Comparison of ENCODE assay signal across 8 cellular contexts in the genomic region with DNA sequence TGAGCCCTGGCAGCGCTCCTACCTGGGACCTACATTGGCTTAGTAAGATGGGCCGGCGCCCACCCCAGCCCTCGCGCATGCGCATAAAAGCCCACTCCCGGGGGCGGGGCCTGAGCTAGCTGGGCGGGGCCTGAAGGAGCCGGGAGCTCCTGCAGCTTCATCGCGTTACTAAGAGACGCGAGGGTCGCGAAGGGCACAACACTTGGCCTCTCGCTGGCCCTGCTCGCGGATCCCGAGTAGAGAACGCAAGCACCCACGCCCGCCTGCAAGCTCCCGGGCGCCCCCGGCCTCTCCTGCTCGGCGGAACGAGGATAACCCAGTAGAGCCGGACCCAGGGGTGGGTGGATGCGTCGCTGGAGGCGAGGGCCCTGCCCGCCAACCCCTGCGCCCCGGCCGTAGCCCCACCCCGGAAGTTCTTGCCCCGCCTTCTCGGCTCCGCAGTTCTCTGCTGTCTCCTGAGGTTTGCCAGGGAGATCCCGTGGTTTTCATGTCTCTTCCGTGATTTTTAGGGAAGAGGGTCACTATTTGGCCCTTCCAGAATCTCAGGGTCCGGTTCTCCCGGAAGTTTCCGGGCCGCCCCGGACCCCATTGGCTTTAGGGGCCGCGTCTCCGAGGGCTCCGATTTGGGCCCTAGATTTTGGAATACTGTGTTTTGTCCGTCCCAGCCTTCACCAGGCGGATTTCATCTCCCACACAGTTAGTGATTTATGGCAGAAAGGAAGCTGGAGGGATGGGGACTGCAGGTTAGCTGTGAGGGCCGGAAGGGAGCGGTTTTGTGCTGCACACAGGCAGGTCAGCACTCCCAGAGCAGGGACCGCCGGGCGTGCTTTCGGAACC. TPM values are rescaled to one million over a fixed set of nuclear protein-coding genes. Genes with fewer than 3 reads are reported as not detected.
DNase-seq lines count a peak whose midpoint lies in the region; ATAC-seq, FAIRE-seq and TF ChIP-seq lines count a peak whose summit lies in the region.

A gene with protein sequence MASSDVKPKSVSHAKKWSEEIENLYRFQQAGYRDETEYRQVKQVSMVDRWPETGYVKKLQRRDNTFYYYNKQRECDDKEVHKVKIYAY (plus strand): TSS at position 168 of the 837 bp plus-strand sequence. CDS start 7,081 bp downstream, outside the sequence.

- FAIRE-seq in keratinocyte (lab: Jason Lieb, UNC), result peak; percentile 23

- H2AFZ ChIP-seq in keratinocyte (ENCODE audit: control insufficient read depth, low read length), result peak within 1 kb of the TSS; percentile 96

- peak within 1 kb of the TSS; percentile 90 for H3K27ac ChIP-seq in keratinocyte (ENCODE audit: control insufficient read depth, insufficient read depth, low read length)

- H3K79me2 ChIP-seq in keratinocyte (ENCODE audit: control insufficient read depth, insufficient read depth, low read length), result no peaks in the 10 kb centered on the region

- H3K27me3 ChIP-seq in keratinocyte (ENCODE audit: control insufficient read depth, extremely low read depth, insufficient read depth, low read length), result no peaks in the 10 kb centered on the region

- no peak for TF ChIP-seq CTCF in AG10803 (conservative IDR thresholded peaks at IDR 0.05; ENCODE audit: low read length)
- TF ChIP-seq CTCF in keratinocyte (optimal IDR thresholded peaks at IDR 0.05 in 1 of 3, IDR thresholded peaks at IDR 0.05 in 1 of 3, conservative IDR thresholded peaks at IDR 0.05 in 1 of 3; ENCODE audit: extremely low read depth in 1 of 3, insufficient read depth in 2 of 3, low read length in 3 of 3), result no peak

- H3K4me3 ChIP-seq in AG10803 (ENCODE audit: low read length) (peak within 1 kb of the TSS; percentile 80), keratinocyte (ENCODE audit: control insufficient read depth in 2 of 3, extremely low read depth in 1 of 3, insufficient read depth in 2 of 3, low read depth in 1 of 3, low read length in 3 of 3) (peak within 1 kb of the TSS; percentile 58 to 94 (median 84))

- H4K20me1 ChIP-seq in keratinocyte (ENCODE audit: control insufficient read depth, extremely low read depth, insufficient read depth, low read length), result no peaks in the 10 kb centered on the region

- no peaks in the 10 kb centered on the region for H3K9me1 ChIP-seq in keratinocyte (ENCODE audit: control insufficient read depth, extremely low read depth, insufficient read depth, low read length)

- H3K9me3 ChIP-seq in keratinocyte (ENCODE audit: control insufficient read depth, low read depth, low read length), result no peaks in the 10 kb centered on the region

- peak within 1 kb of the TSS; percentile 80 for H3K4me2 ChIP-seq in keratinocyte (ENCODE audit: control insufficient read depth, extremely low read depth, insufficient read depth, low read depth, low read length)

- peaks cover 8% of the 10 kb centered on the region for H3K4me1 ChIP-seq in keratinocyte (ENCODE audit: control insufficient read depth, extremely low read depth, insufficient read depth, low read length)

- ATAC-seq in GM19035 (IDR thresholded peaks at IDR 0.05; ENCODE audit: unreplicated experiment) (peak; percentile 83), HG03342 (IDR thresholded peaks at IDR 0.05; ENCODE audit: unreplicated experiment) (peak; percentile 76)
- peak; percentile 86 to 88 for ATAC-seq in activated CD4-positive, CD25-positive, alpha-beta regulatory T cell treated with anti-CD3 and anti-CD28 coated beads, Interleukin-2, amount 50 U/mL, for 24 hours

- dilution Hi-C loops in keratinocyte (cut with MboI; ENCODE audit: extremely low pct_ligation_motif_present, low sequenced_read_pairs), result no loop called here

- H3K9ac ChIP-seq in keratinocyte (ENCODE audit: control insufficient read depth, extremely low read depth, insufficient read depth, low read length), result peak within 1 kb of the TSS; percentile 95

- H3K36me3 ChIP-seq in keratinocyte (ENCODE audit: control insufficient read depth in 2 of 2, extremely low read depth in 1 of 2, insufficient read depth in 2 of 2, low read length in 2 of 2), result no peaks in the 10 kb centered on the region

- peak; percentile 92 for DNase-seq in AG10803 (ENCODE audit: low read depth)
- peak; percentile 70 for DNase-seq in NCI-H345 treated with DMSO at 0.1 percent for 48 hours (lab: John Stamatoyannopoulos, UW; ENCODE audit: unreplicated experiment)
- DNase-seq in cerebellar cortex (ENCODE audit: low spot score), result peak; percentile 94
- DNase-seq in keratinocyte (ENCODE audit: low read depth, low spot score), result peak; percentile 50
- DNase-seq in stimulated activated CD4-positive, alpha-beta T cell treated with anti-CD3 and anti-CD28 coated beads, Interleukin-12 subunit alpha, Interleukin-12 subunit beta, amount 100 ng/mL, for 48 hours (ENCODE audit: low read depth in 2 of 3, low spot score in 1 of 3), result peak; percentile 85 to 99 (median 89)

RNA-seq across cellular contexts. Expression of the gene that starts here (rescaled TPM):
- polyA plus RNA-seq in keratinocyte, result 0.32 to 0.33 TPM in 2 of 3 replicates, not detected in the other
- polyA plus RNA-seq in keratinocyte (2011; ENCODE audit: low read depth), result 1.1 TPM
- polyA plus RNA-seq in keratinocyte (2011; cell fraction: cytosol; rRNA removed), result 0.34 TPM in 1 of 2 replicates, not detected in the other
- polyA plus RNA-seq in keratinocyte (2011; cell fraction: nucleus; rRNA removed), result 0.80 TPM in 1 of 2 replicates, not detected in the other
- polyA plus RNA-seq in keratinocyte (2012; ENCODE audit: low replicate concordance), result not detected in 2 replicates
- not detected in 3 replicates for polyA minus RNA-seq in keratinocyte
- not detected for polyA minus RNA-seq in keratinocyte (2011; cell fraction: cytosol; rRNA and poly(A)+ RNA removed)
- polyA minus RNA-seq in keratinocyte (2011; cell fraction: nucleus; rRNA and poly(A)+ RNA removed), result not detected in 2 replicates

Comparison
In these comparisons a context has a peak if more than half of its experiments do, and no peak if none do; other contexts are left out.
1. Peak in every context shown above with its lines: DNase-seq, ATAC-seq, H3K4me3 ChIP-seq and H3K27ac ChIP-seq.